ENCODE assay signal across 8 cellular contexts in genomic region chr19:35715981-35716734, GRCh38. TPM values are rescaled to one million over a fixed set of nuclear protein-coding genes. Genes with fewer than 3 reads are reported as not detected.
A peak's percentile ranks its signal among the peaks of the same experiment; 100 is the strongest.
DNase-seq lines count a peak whose midpoint lies in the region; ATAC-seq and TF ChIP-seq lines count a peak whose summit lies in the region.

No MANE protein-coding gene starts in this region.

- no peak for TF ChIP-seq CTCF in HL-60 (IDR thresholded peaks at IDR 0.05; ENCODE audit: insufficient read depth, low read length)
- no peak for TF ChIP-seq CTCF in foreskin fibroblast (IDR thresholded peaks at IDR 0.05; ENCODE audit: low read depth, low read length)
- TF ChIP-seq CTCF in foreskin keratinocyte (conservative IDR thresholded peaks at IDR 0.05) = no peak

- no peaks in the 10 kb centered on the region for H3K9me3 Mint-ChIP-seq in activated CD8-positive, alpha-beta T cell treated with anti-CD3 and anti-CD28 coated beads, Interleukin-2, amount 10 ng/mL, durations not matched to agents 7 days and 5 days (ENCODE audit: insufficient read depth)

- H3K27me3 Mint-ChIP-seq in activated CD8-positive, alpha-beta T cell treated with anti-CD3 and anti-CD28 coated beads, Interleukin-2, amount 10 ng/mL, durations not matched to agents 7 days and 5 days (ENCODE audit: low read depth) = no peaks in the 10 kb centered on the region

- H3K27ac ChIP-seq in HL-60 (replicated peaks) (peak overlapping the region; percentile 73), foreskin keratinocyte (no peak overlapping the region)

- no peaks in the 10 kb centered on the region for H3K4me1 ChIP-seq in foreskin keratinocyte

- peaks cover 34% of the 10 kb centered on the region for H3K36me3 Mint-ChIP-seq in activated CD8-positive, alpha-beta T cell treated with anti-CD3 and anti-CD28 coated beads, Interleukin-2, amount 10 ng/mL, durations not matched to agents 7 days and 5 days (ENCODE audit: low read depth)

- POLR2A ChIA-PET in activated CD8-positive, alpha-beta T cell treated with anti-CD3 and anti-CD28 coated beads, Interleukin-2, amount 10 ng/mL, durations not matched to agents 7 days and 5 days (lab: Charles Lee) = interaction anchor here (1.3 to 7.6 kb wide), 4 partner anchors 13 to 32 kb away, joined by 4 to 113 read pairs (median 50); partner anchors contain the start of genes LIN37 and ZBTB32

- peak overlapping the region; percentile 89 for H3K27ac Mint-ChIP-seq in activated CD8-positive, alpha-beta T cell treated with anti-CD3 and anti-CD28 coated beads, Interleukin-2, amount 10 ng/mL, durations not matched to agents 7 days and 5 days

- H3K4me1 Mint-ChIP-seq in activated CD8-positive, alpha-beta T cell treated with anti-CD3 and anti-CD28 coated beads, Interleukin-2, amount 10 ng/mL, durations not matched to agents 7 days and 5 days (ENCODE audit: low read depth) = peaks cover 72% of the 10 kb centered on the region

- DNase-seq in EH (ENCODE audit: low read depth) = peak; percentile 58
- no peak for DNase-seq in HL-60 (ENCODE audit: low read depth in 1 of 2, low spot score in 1 of 2)
- peak; percentile 40 for DNase-seq in activated CD8-positive, alpha-beta T cell treated with anti-CD3 and anti-CD28 coated beads, Interleukin-2, amount 10 ng/mL, durations not matched to agents 7 days and 5 days
- peak; percentile 44 to 76 for DNase-seq in foreskin fibroblast
- DNase-seq in occipital lobe (lab: John Stamatoyannopoulos, UW) = peak; percentile 58
- no peak for DNase-seq in effector CD8-positive, alpha-beta T cell (lab: John Stamatoyannopoulos, UW)
- no peak for DNase-seq in foreskin keratinocyte

- H3K27me3 ChIP-seq in HL-60 (ENCODE audit: insufficient read depth, poor library complexity, severe bottlenecking) (no peaks in the 10 kb centered on the region), foreskin keratinocyte (no peaks in the 10 kb centered on the region)

- no peak for ATAC-seq in activated CD8-positive, alpha-beta T cell treated with anti-CD3 and anti-CD28 coated beads, Interleukin-2, amount 10 ng/mL, durations not matched to agents 7 days and 5 days
- ATAC-seq in GM21529 (IDR thresholded peaks at IDR 0.05; ENCODE audit: unreplicated experiment) (no peak), foreskin keratinocyte (no peak)

- H3K4me3 Mint-ChIP-seq in activated CD8-positive, alpha-beta T cell treated with anti-CD3 and anti-CD28 coated beads, Interleukin-2, amount 10 ng/mL, durations not matched to agents 7 days and 5 days = peak overlapping the region; percentile 83

- CTCF ChIA-PET in activated CD8-positive, alpha-beta T cell treated with anti-CD3 and anti-CD28 coated beads, Interleukin-2, amount 10 ng/mL, durations not matched to agents 7 days and 5 days (lab: Charles Lee) = interaction anchor here (0.5 to 6.7 kb wide), 4 partner anchors 17 to 32 kb away, joined by 3 to 266 read pairs (median 16); no protein-coding TSS in a partner anchor

- peak overlapping the region; percentile 92 for H3K4me3 ChIP-seq in HL-60 (replicated peaks; ENCODE audit: insufficient read depth, low read length)
- H3K4me3 ChIP-seq in foreskin fibroblast (ENCODE audit: low read depth in 1 of 2, low read length in 2 of 2) = peak overlapping the region; percentile 78 to 90

RNA-seq across cellular contexts. Expression of gene KMT2B, which starts 1.6 kb away (rescaled TPM):
- 10 to 100 TPM; 58.0 to 64.3 TPM for total RNA-seq in activated CD8-positive, alpha-beta T cell treated with anti-CD3 and anti-CD28 coated beads, Interleukin-2, amount 10 ng/mL, durations not matched to agents 7 days and 5 days
- total RNA-seq in occipital lobe (3.0 TPM), foreskin keratinocyte (12.9 and 13.0 TPM in 2 replicates)
- 16.7 and 17.3 TPM in 2 replicates for polyA plus RNA-seq in foreskin keratinocyte

RNA-seq across cellular contexts. Expression of gene ZBTB32, which starts 11.8 kb away (rescaled TPM):
- total RNA-seq in activated CD8-positive, alpha-beta T cell treated with anti-CD3 and anti-CD28 coated beads, Interleukin-2, amount 10 ng/mL, durations not matched to agents 7 days and 5 days = 10 to 100 TPM; 37.4 to 41.4 TPM
- total RNA-seq in occipital lobe (not detected), foreskin keratinocyte (not detected in 2 replicates)
- not detected in 2 replicates for polyA plus RNA-seq in foreskin keratinocyte

RNA-seq across cellular contexts. Expression of gene IGFLR1, which starts 26.1 kb away (rescaled TPM):
- total RNA-seq in activated CD8-positive, alpha-beta T cell treated with anti-CD3 and anti-CD28 coated beads, Interleukin-2, amount 10 ng/mL, durations not matched to agents 7 days and 5 days = 10 to 100 TPM; 29.9 to 37.1 TPM
- total RNA-seq in occipital lobe (0.47 TPM), foreskin keratinocyte (3.4 and 3.8 TPM in 2 replicates)
- 4.7 and 6.2 TPM in 2 replicates for polyA plus RNA-seq in foreskin keratinocyte

RNA-seq across cellular contexts. Expression of gene U2AF1L4, which starts 29.1 kb away (rescaled TPM):
- total RNA-seq in activated CD8-positive, alpha-beta T cell treated with anti-CD3 and anti-CD28 coated beads, Interleukin-2, amount 10 ng/mL, durations not matched to agents 7 days and 5 days = 10 to 100 TPM; 23.3 to 24.0 TPM
- total RNA-seq in occipital lobe (8.7 TPM), foreskin keratinocyte (10.4 and 12.7 TPM in 2 replicates)
- polyA plus RNA-seq in foreskin keratinocyte = 15.1 and 18.4 TPM in 2 replicates

RNA-seq across cellular contexts. Expression of gene PSENEN, which starts 29.3 kb away (rescaled TPM):
- 10 to 100 TPM; 44.1 to 48.2 TPM for total RNA-seq in activated CD8-positive, alpha-beta T cell treated with anti-CD3 and anti-CD28 coated beads, Interleukin-2, amount 10 ng/mL, durations not matched to agents 7 days and 5 days
- 7.2 TPM for total RNA-seq in occipital lobe
- total RNA-seq in foreskin keratinocyte = 63.7 and 75.8 TPM in 2 replicates
- polyA plus RNA-seq in foreskin keratinocyte = 118 and 136 TPM in 2 replicates

Comparison
In these comparisons a context has a peak if more than half of its experiments do, and no peak if none do; other contexts are left out.
1. DNase-seq: peak in EH (single experiment), activated CD8-positive, alpha-beta T cell treated with anti-CD3 and anti-CD28 coated beads, Interleukin-2, amount 10 ng/mL, durations not matched to agents 7 days and 5 days (single experiment), foreskin fibroblast (2 of 2) and occipital lobe (single experiment); none in HL-60 (0 of 2), effector CD8-positive, alpha-beta T cell (single experiment) and foreskin keratinocyte (0 of 2).
2. RNA of gene ZBTB32, which starts 11.8 kb away (total RNA-seq): 37.4 to 41.4 TPM in activated CD8-positive, alpha-beta T cell treated with anti-CD3 and anti-CD28 coated beads, Interleukin-2, amount 10 ng/mL, durations not matched to agents 7 days and 5 days; not detected in occipital lobe (single experiment) and not detected in foreskin keratinocyte; every median in the first group is over 10 times any median in the second.